Comparison of ENCODE assay signal across 26 cellular contexts in genomic region chr2:100707016-100707947, GRCh38.
DNase-seq lines count a peak whose midpoint lies in the region; ATAC-seq and TF ChIP-seq lines count a peak whose summit lies in the region.
"Had no signal": no experiment of that assay in that cellular context is flagged by ENCODE, and none has a peak within 500 bp of the region (broad histone marks: within the 10 kb centered on the region; RNA-seq: fewer than 3 reads in every experiment).

No MANE protein-coding gene starts in this region.

- intact Hi-C loops in activated CD8-positive, alpha-beta T cell treated with anti-CD3 and anti-CD28 coated beads for 36 hours (cut with micrococcal nuclease) = no loop called here

- CTCF ChIA-PET in activated CD8-positive, alpha-beta T cell treated with anti-CD3 and anti-CD28 coated beads, Interleukin-2, amount 10 ng/mL, durations not matched to agents 7 days and 5 days (lab: Charles Lee) = interaction anchor here (0.6 to 1.0 kb wide), 3 partner anchors 97 to 546 kb away, joined by 3 read pairs; no protein-coding TSS in a partner anchor
- CTCF ChIA-PET in activated CD8-positive, alpha-beta T cell treated with anti-CD3 and anti-CD28 coated beads for 36 hours (lab: Charles Lee) = no interaction called here

- H3K27me3 Mint-ChIP-seq in activated CD8-positive, alpha-beta T cell treated with anti-CD3 and anti-CD28 coated beads, Interleukin-2, amount 10 ng/mL, durations not matched to agents 7 days and 5 days (ENCODE audit: low read depth) = peaks cover 2% of the 10 kb centered on the region
- H3K27me3 Mint-ChIP-seq in activated CD8-positive, alpha-beta T cell treated with anti-CD3 and anti-CD28 coated beads for 36 hours = no peaks in the 10 kb centered on the region
- H3K27me3 Mint-ChIP-seq in chondrocyte (ENCODE audit: low read depth) = peaks cover 10% of the 10 kb centered on the region

- H3K27ac Mint-ChIP-seq in activated CD8-positive, alpha-beta T cell treated with anti-CD3 and anti-CD28 coated beads, Interleukin-2, amount 10 ng/mL, durations not matched to agents 7 days and 5 days = no peak overlapping the region
- H3K27ac Mint-ChIP-seq in activated CD8-positive, alpha-beta T cell treated with anti-CD3 and anti-CD28 coated beads for 36 hours = no peak overlapping the region
- H3K27ac Mint-ChIP-seq in chondrocyte (ENCODE audit: unreplicated experiment) = no peak overlapping the region
- H3K27ac Mint-ChIP-seq: activated T-helper 1 cell treated with anti-CD3 and anti-CD28 coated beads, Interleukin-12 subunit alpha, Interleukin-12 subunit beta, Interleukin-2, Interleukin-4 antibody, amounts not matched to agents 30 ng/mL and 10 ng/mL and 1 ng/mL, durations not matched to agents 14 hours and 24 hours and 36 hours had no signal

- DNase-seq in activated CD8-positive, alpha-beta T cell treated with anti-CD3 and anti-CD28 coated beads, Interleukin-2, amount 10 ng/mL, durations not matched to agents 7 days and 5 days = peak; percentile 4
- no peak for DNase-seq in activated CD8-positive, alpha-beta T cell treated with anti-CD3 and anti-CD28 coated beads for 36 hours
- DNase-seq in iPS-NIHi7 (ENCODE audit: extremely low spot score) = peak; percentile 5
- peak; percentile 76 for DNase-seq in putamen (ENCODE audit: low spot score)
- no peak for DNase-seq in chondrocyte (ENCODE audit: low spot score)
- DNase-seq in AML-193 (lab: John Stamatoyannopoulos, UW) = no peak
- DNase-seq: activated CD4-positive, alpha-beta T cell treated with anti-CD3 and anti-CD28 coated beads for 4 hours; body of pancreas; Caco-2; DMS79; effector memory CD4-positive, alpha-beta T cell; KG1; NCI-H1436; NCI-H524; Peyer's patch; retina; SJCRH30; small intestine; stimulated activated CD4-positive, alpha-beta T cell treated with anti-CD3 and anti-CD28 coated beads, Interleukin-2, amount 100 ng/mL, for 24 hours; substantia nigra; T-helper 1 cell had no signal

- ATAC-seq in activated CD8-positive, alpha-beta T cell treated with anti-CD3 and anti-CD28 coated beads, Interleukin-2, amount 10 ng/mL, durations not matched to agents 7 days and 5 days = no peak
- ATAC-seq in activated CD8-positive, alpha-beta T cell treated with anti-CD3 and anti-CD28 coated beads for 36 hours = no peak
- ATAC-seq in HG02623 (IDR thresholded peaks at IDR 0.05; ENCODE audit: unreplicated experiment) = no peak
- ATAC-seq: body of pancreas, gastroesophageal sphincter had no signal

- H3K27ac ChIP-seq in angular gyrus (ENCODE audit: low read depth, low read length) = peak overlapping the region; percentile 44
- H3K27ac ChIP-seq: body of pancreas, gastroesophageal sphincter, neutrophil, Peyer's patch, SJCRH30 had no signal

- H3K4me1 Mint-ChIP-seq in activated CD8-positive, alpha-beta T cell treated with anti-CD3 and anti-CD28 coated beads, Interleukin-2, amount 10 ng/mL, durations not matched to agents 7 days and 5 days (ENCODE audit: low read depth) = peaks cover 10% of the 10 kb centered on the region
- H3K4me1 Mint-ChIP-seq in activated CD8-positive, alpha-beta T cell treated with anti-CD3 and anti-CD28 coated beads for 36 hours (ENCODE audit: low read depth) = peaks cover 6% of the 10 kb centered on the region
- H3K4me1 Mint-ChIP-seq in chondrocyte (ENCODE audit: low read depth) = no peaks in the 10 kb centered on the region

- no peak for TF ChIP-seq CTCF in activated CD8-positive, alpha-beta T cell treated with anti-CD3 and anti-CD28 coated beads for 36 hours (IDR thresholded peaks at IDR 0.05)
- TF ChIP-seq CTCF in chondrocyte (IDR thresholded peaks at IDR 0.05) = no peak

- no peak overlapping the region for H3K4me3 Mint-ChIP-seq in activated CD8-positive, alpha-beta T cell treated with anti-CD3 and anti-CD28 coated beads, Interleukin-2, amount 10 ng/mL, durations not matched to agents 7 days and 5 days
- H3K4me3 Mint-ChIP-seq in activated CD8-positive, alpha-beta T cell treated with anti-CD3 and anti-CD28 coated beads for 36 hours = no peak overlapping the region
- no peak overlapping the region for H3K4me3 Mint-ChIP-seq in chondrocyte (ENCODE audit: unreplicated experiment)
- H3K4me3 Mint-ChIP-seq: activated T-helper 1 cell treated with anti-CD3 and anti-CD28 coated beads, Interleukin-12 subunit alpha, Interleukin-12 subunit beta, Interleukin-2, Interleukin-4 antibody, amounts not matched to agents 30 ng/mL and 10 ng/mL and 1 ng/mL, durations not matched to agents 14 hours and 24 hours and 36 hours had no signal

- POLR2A ChIA-PET in activated CD8-positive, alpha-beta T cell treated with anti-CD3 and anti-CD28 coated beads, Interleukin-2, amount 10 ng/mL, durations not matched to agents 7 days and 5 days (lab: Charles Lee) = no interaction called here
- POLR2A ChIA-PET in activated CD8-positive, alpha-beta T cell treated with anti-CD3 and anti-CD28 coated beads for 36 hours (lab: Charles Lee) = no interaction called here

- H3K9me3 Mint-ChIP-seq in activated CD8-positive, alpha-beta T cell treated with anti-CD3 and anti-CD28 coated beads, Interleukin-2, amount 10 ng/mL, durations not matched to agents 7 days and 5 days (ENCODE audit: insufficient read depth) = no peaks in the 10 kb centered on the region
- no peaks in the 10 kb centered on the region for H3K9me3 Mint-ChIP-seq in activated CD8-positive, alpha-beta T cell treated with anti-CD3 and anti-CD28 coated beads for 36 hours
- H3K9me3 Mint-ChIP-seq in chondrocyte (ENCODE audit: low read depth) = no peaks in the 10 kb centered on the region

- no peaks in the 10 kb centered on the region for H3K36me3 Mint-ChIP-seq in activated CD8-positive, alpha-beta T cell treated with anti-CD3 and anti-CD28 coated beads, Interleukin-2, amount 10 ng/mL, durations not matched to agents 7 days and 5 days (ENCODE audit: low read depth)
- H3K36me3 Mint-ChIP-seq in activated CD8-positive, alpha-beta T cell treated with anti-CD3 and anti-CD28 coated beads for 36 hours (ENCODE audit: low read depth) = no peaks in the 10 kb centered on the region
- peaks cover 2% of the 10 kb centered on the region for H3K36me3 Mint-ChIP-seq in chondrocyte (ENCODE audit: low read depth)

Comparison
In these comparisons a context has a peak if more than half of its experiments do, and no peak if none do; other contexts are left out.
1. DNase-seq: peak in activated CD8-positive, alpha-beta T cell treated with anti-CD3 and anti-CD28 coated beads, Interleukin-2, amount 10 ng/mL, durations not matched to agents 7 days and 5 days (single experiment), iPS-NIHi7 (single experiment) and putamen (single experiment); none in activated CD8-positive, alpha-beta T cell treated with anti-CD3 and anti-CD28 coated beads for 36 hours (single experiment), chondrocyte (single experiment) and AML-193 (0 of 2).